25 cellular contexts compared by ENCODE assay signal in the genomic region with DNA sequence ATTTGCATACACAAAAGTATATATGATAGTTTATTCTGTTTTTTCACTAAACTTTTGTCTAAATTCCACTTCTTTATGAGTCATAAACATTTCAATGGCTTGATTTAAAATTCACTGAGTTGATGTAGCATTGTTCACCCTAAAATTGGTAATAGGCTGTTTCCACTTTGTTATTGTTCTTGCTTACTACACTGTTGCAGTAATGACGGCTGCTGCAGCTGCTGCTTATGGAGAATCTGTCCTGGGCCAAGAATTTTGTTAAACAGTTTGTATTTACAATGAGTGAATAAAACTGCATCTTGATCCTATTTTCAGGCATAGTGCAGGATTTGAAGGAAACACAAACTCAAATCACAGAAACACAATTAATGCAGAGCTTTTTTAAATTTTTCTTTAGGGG.
DNase-seq lines count a peak whose midpoint lies in the region; ATAC-seq and TF ChIP-seq lines count a peak whose summit lies in the region.
"Had no signal": no experiment of that assay in that cellular context is flagged by ENCODE, and none has a peak within 500 bp of the region (broad histone marks: within the 10 kb centered on the region; RNA-seq: fewer than 3 reads in every experiment).

No MANE protein-coding gene starts in this region.

- no peaks in the 10 kb centered on the region for H3K9me2 ChIP-seq in Karpas-422 (replicated peaks; ENCODE audit: insufficient read depth, low read length)

- H3K4me1 Mint-ChIP-seq in endothelial cell (ENCODE audit: unreplicated experiment), result no peaks in the 10 kb centered on the region
- H3K4me1 Mint-ChIP-seq: activated CD8-positive, alpha-beta memory T cell treated with anti-CD3 and anti-CD28 coated beads, Interleukin-2, amount 10 ng/mL, durations not matched to agents 7 days and 5 days; natural killer cell had no signal

- CTCF ChIA-PET in AG04450 (lab: Charles Lee), result no interaction called here

- no peaks in the 10 kb centered on the region for H3K27me3 Mint-ChIP-seq in endothelial cell (ENCODE audit: unreplicated experiment)
- H3K27me3 Mint-ChIP-seq: activated CD8-positive, alpha-beta memory T cell treated with anti-CD3 and anti-CD28 coated beads, Interleukin-2, amount 10 ng/mL, durations not matched to agents 7 days and 5 days had no signal

- H3K27ac Mint-ChIP-seq in endothelial cell (ENCODE audit: unreplicated experiment), result peak overlapping the region; percentile 62
- H3K27ac Mint-ChIP-seq: activated CD8-positive, alpha-beta memory T cell treated with anti-CD3 and anti-CD28 coated beads, Interleukin-2, amount 10 ng/mL, durations not matched to agents 7 days and 5 days; activated naive CD4-positive, alpha-beta T cell treated with anti-CD3 and anti-CD28 coated beads for 36 hours; activated T-cell treated with anti-CD3 and anti-CD28 coated beads, Interleukin-2, amount 50 U/mL, for 72 hours; HFFc6; natural killer cell had no signal

- H3K27ac ChIP-seq in AG04450 (ENCODE audit: low read depth, low read length) (no peak overlapping the region), Karpas-422 (ENCODE audit: low read length) (no peak overlapping the region), mesodermal cell (ENCODE audit: low read depth, low read length, severe bottlenecking) (peak overlapping the region; percentile 48), coronary artery (no peak overlapping the region)
- H3K27ac ChIP-seq: C4-2B, gastroesophageal sphincter, testis, WERI-Rb-1 had no signal

- ATAC-seq in HG03520 (IDR thresholded peaks at IDR 0.05; ENCODE audit: unreplicated experiment), result no peak
- ATAC-seq in GM21619 (IDR thresholded peaks at IDR 0.05; ENCODE audit: unreplicated experiment), result no peak
- ATAC-seq: activated CD8-positive, alpha-beta memory T cell treated with anti-CD3 and anti-CD28 coated beads, Interleukin-2, amount 10 ng/mL, durations not matched to agents 7 days and 5 days; activated T-cell treated with anti-CD3 and anti-CD28 coated beads, Interleukin-2, amount 50 U/mL, for 72 hours; gastroesophageal sphincter; left ventricle myocardium superior; natural killer cell; right cardiac atrium had no signal

- H3K9me3 ChIP-seq in AG04450 (ENCODE audit: control insufficient read depth, insufficient read depth, low read length), result no peaks in the 10 kb centered on the region
- H3K9me3 ChIP-seq in Karpas-422 (ENCODE audit: low read length), result peaks cover 17% of the 10 kb centered on the region; the same call in 1 of the 2 replicates
- H3K9me3 ChIP-seq in mesodermal cell (ENCODE audit: control insufficient read depth, low read length), result peaks cover 6% of the 10 kb centered on the region
- H3K9me3 ChIP-seq: gastroesophageal sphincter, testis had no signal

- H3K27me3 ChIP-seq in AG04450 (ENCODE audit: control insufficient read depth, insufficient read depth, low read length) (no peaks in the 10 kb centered on the region), Karpas-422 (ENCODE audit: low read length) (no peaks in the 10 kb centered on the region), H7 (ENCODE audit: control insufficient read depth, insufficient read depth, low read length) (no peaks in the 10 kb centered on the region)
- H3K27me3 ChIP-seq: gastroesophageal sphincter, testis had no signal

- DNase-seq in AG04450 (ENCODE audit: low read depth, low spot score) (peak; percentile 13), Karpas-422 (no peak), endothelial cell (ENCODE audit: low spot score) (no peak), H7 (no peak), coronary artery (ENCODE audit: low spot score) (no peak)
- DNase-seq: activated CD4-positive, alpha-beta T cell treated with anti-CD3 and anti-CD28 coated beads, Interleukin-2, amount 50 U/mL, for 1 hour; activated CD8-positive, alpha-beta memory T cell treated with anti-CD3 and anti-CD28 coated beads, Interleukin-2, amount 10 ng/mL, durations not matched to agents 7 days and 5 days; activated naive CD4-positive, alpha-beta T cell treated with anti-CD3 and anti-CD28 coated beads for 36 hours; activated T-cell treated with anti-CD3 and anti-CD28 coated beads, Interleukin-2, amount 50 U/mL, for 72 hours; caudate nucleus; HFFc6; KBM-7; left ventricle myocardium superior; natural killer cell; right cardiac atrium; stimulated activated CD4-positive, alpha-beta T cell treated with anti-CD3 and anti-CD28 coated beads, Interleukin-12 subunit alpha, Interleukin-12 subunit beta, amount 100 ng/mL, for 4 hours; stimulated activated CD4-positive, alpha-beta T cell treated with anti-CD3 and anti-CD28 coated beads, Interleukin-4, amount 100 ng/mL, for 4 hours; stimulated activated naive CD4-positive, alpha-beta T cell; testis; WERI-Rb-1 had no signal

- POLR2A ChIA-PET in AG04450 (lab: Yijun Ruan, JAX), result interaction anchor here (0.7 kb wide), 1 partner anchor 173 kb away, joined by 5 read pairs; no protein-coding TSS in a partner anchor

- H3K4me3 ChIP-seq in AG04450 (ENCODE audit: low read depth, low read length) (no peak overlapping the region), Karpas-422 (ENCODE audit: low read length) (no peak overlapping the region), mesodermal cell (ENCODE audit: extremely low read depth, insufficient read depth, low read length, poor library complexity, severe bottlenecking) (no peak overlapping the region), H7 (ENCODE audit: insufficient read depth, low read depth, low read length) (no peak overlapping the region), coronary artery (no peak overlapping the region)
- H3K4me3 ChIP-seq: gastroesophageal sphincter, testis had no signal

- H3K4me3 Mint-ChIP-seq in endothelial cell (ENCODE audit: unreplicated experiment), result no peak overlapping the region
- H3K4me3 Mint-ChIP-seq: activated CD8-positive, alpha-beta memory T cell treated with anti-CD3 and anti-CD28 coated beads, Interleukin-2, amount 10 ng/mL, durations not matched to agents 7 days and 5 days; activated naive CD4-positive, alpha-beta T cell treated with anti-CD3 and anti-CD28 coated beads for 36 hours; activated T-cell treated with anti-CD3 and anti-CD28 coated beads, Interleukin-2, amount 50 U/mL, for 72 hours; HFFc6; natural killer cell had no signal

- no peak for TF ChIP-seq CTCF in AG04450 (IDR thresholded peaks at IDR 0.05; ENCODE audit: low read depth, low read length)
- TF ChIP-seq CTCF in endothelial cell (IDR thresholded peaks at IDR 0.05; ENCODE audit: unreplicated experiment), result no peak
- TF ChIP-seq CTCF in coronary artery (IDR thresholded peaks at IDR 0.05), result no peak

- peaks cover 4% of the 10 kb centered on the region for H3K36me3 Mint-ChIP-seq in endothelial cell (ENCODE audit: low read depth, unreplicated experiment)
- H3K36me3 Mint-ChIP-seq: activated CD8-positive, alpha-beta memory T cell treated with anti-CD3 and anti-CD28 coated beads, Interleukin-2, amount 10 ng/mL, durations not matched to agents 7 days and 5 days; natural killer cell had no signal

- no peak overlapping the region for H3K9ac ChIP-seq in Karpas-422 (ENCODE audit: low read length)

- H3K4me1 ChIP-seq in Karpas-422 (ENCODE audit: low read length) (peaks cover 12% of the 10 kb centered on the region), mesodermal cell (ENCODE audit: control insufficient read depth, insufficient read depth, low read length, poor library complexity, severe bottlenecking) (no peaks in the 10 kb centered on the region)
- H3K4me1 ChIP-seq: testis had no signal

- H3K36me3 ChIP-seq in Karpas-422 (ENCODE audit: insufficient read depth, low read length) (no peaks in the 10 kb centered on the region), mesodermal cell (ENCODE audit: control insufficient read depth, insufficient read depth, low read length) (no peaks in the 10 kb centered on the region), H7 (replicated peaks; ENCODE audit: control insufficient read depth, insufficient read depth, low read length) (no peaks in the 10 kb centered on the region)
- H3K36me3 ChIP-seq: gastroesophageal sphincter, WERI-Rb-1 had no signal

- H3K79me2 ChIP-seq in Karpas-422 (ENCODE audit: low read length), result no peaks in the 10 kb centered on the region

- no peak overlapping the region for H3K4me2 ChIP-seq in Karpas-422 (ENCODE audit: low read depth, low read length, poor library complexity, severe bottlenecking)

- WGBS in mesodermal cell (ENCODE audit: insufficient coverage in 2 of 2), 2 experiments, result no CpG with 5 or more reads among the region's 1 CpG

- H3K9me3 Mint-ChIP-seq in endothelial cell (ENCODE audit: unreplicated experiment), result no peaks in the 10 kb centered on the region
- H3K9me3 Mint-ChIP-seq: activated naive CD4-positive, alpha-beta T cell treated with anti-CD3 and anti-CD28 coated beads for 36 hours had no signal

- no peaks in the 10 kb centered on the region for H4K20me1 ChIP-seq in Karpas-422 (ENCODE audit: insufficient read depth, low read depth, low read length)

- peak overlapping the region; percentile 49 for H2AFZ ChIP-seq in Karpas-422 (ENCODE audit: low read length)
